8 cellular contexts compared by ENCODE assay signal in genomic region chr1:231039161-231040018, GRCh38. TPM values are rescaled to one million over a fixed set of nuclear protein-coding genes. Genes with fewer than 3 reads are reported as not detected.
A peak's percentile ranks its signal among the peaks of the same experiment; 100 is the strongest.
DNase-seq lines count a peak whose midpoint lies in the region; ATAC-seq, FAIRE-seq and TF ChIP-seq lines count a peak whose summit lies in the region.

No MANE protein-coding gene starts in this region.

- H3K9ac ChIP-seq in astrocyte (ENCODE audit: low read length) = peak overlapping the region; percentile 75

- H3K27ac Mint-ChIP-seq in astrocyte (ENCODE audit: unreplicated experiment) = no peak overlapping the region

- H3K4me1 ChIP-seq in astrocyte (ENCODE audit: insufficient read depth, low read length) (peaks cover 4% of the 10 kb centered on the region), small intestine (ENCODE audit: control insufficient read depth in 2 of 2, insufficient read depth in 1 of 2, low read depth in 1 of 2, low read length in 1 of 2) (peaks cover 0 to 2% of the 10 kb centered on the region in 2 donors)

- H3K27ac ChIP-seq in astrocyte (ENCODE audit: low read depth, low read length) (peak overlapping the region; percentile 20), small intestine (ENCODE audit: low read depth in 1 of 2, low read length in 1 of 2) (no peak overlapping the region)

- peak overlapping the region; percentile 82 for H3K4me2 ChIP-seq in astrocyte (ENCODE audit: low read length)

- H3K79me2 ChIP-seq in astrocyte (ENCODE audit: insufficient read depth, low read length) = peaks cover 3% of the 10 kb centered on the region

- no peaks in the 10 kb centered on the region for H3K9me3 ChIP-seq in astrocyte (ENCODE audit: insufficient read depth, low read depth, low read length)
- H3K9me3 ChIP-seq in small intestine (ENCODE audit: control insufficient read depth, low read depth) = no peaks in the 10 kb centered on the region

- peak overlapping the region; percentile 40 for H2AFZ ChIP-seq in astrocyte (ENCODE audit: low read depth, low read length)

- no peaks in the 10 kb centered on the region for H3K36me3 Mint-ChIP-seq in astrocyte (ENCODE audit: low read depth, unreplicated experiment)

- FAIRE-seq in astrocyte (lab: Jason Lieb, UNC) (no peak), small intestine (lab: Jason Lieb, UNC) (no peak)

- peaks cover 1% of the 10 kb centered on the region for H3K9me3 Mint-ChIP-seq in astrocyte (ENCODE audit: unreplicated experiment)

- ATAC-seq in GM19328 (IDR thresholded peaks at IDR 0.05; ENCODE audit: unreplicated experiment) (peak; percentile 32), HG03442 (IDR thresholded peaks at IDR 0.05; ENCODE audit: unreplicated experiment) (peak; percentile 31)

- peaks cover 8% of the 10 kb centered on the region for H3K4me1 Mint-ChIP-seq in astrocyte (ENCODE audit: low read depth, unreplicated experiment)

- TF ChIP-seq CTCF in astrocyte (IDR thresholded peaks at IDR 0.05; ENCODE audit: insufficient read depth, low read depth, low read length) = no peak

- H3K27me3 ChIP-seq in astrocyte (ENCODE audit: insufficient read depth, low read length) = no peaks in the 10 kb centered on the region
- no peaks in the 10 kb centered on the region for H3K27me3 ChIP-seq in small intestine (ENCODE audit: control insufficient read depth in 2 of 2, insufficient read depth in 2 of 2, low read length in 2 of 2)

- H3K4me3 ChIP-seq in astrocyte (ENCODE audit: insufficient read depth, low read depth, low read length) = peak overlapping the region; percentile 63
- H3K4me3 ChIP-seq in small intestine (ENCODE audit: low read depth in 1 of 2, low read length in 2 of 2) = peak overlapping the region; percentile 63 to 66

- peak; percentile 16 to 18 for DNase-seq in AML-193 (lab: John Stamatoyannopoulos, UW)
- DNase-seq in SW480 (ENCODE audit: low spot score) = peak; percentile 41
- DNase-seq in astrocyte (ENCODE audit: low read depth) = peak; percentile 20
- DNase-seq in iPS-NIHi11 (ENCODE audit: low spot score) = peak; percentile 58
- peak; percentile 18 for DNase-seq in small intestine
- DNase-seq in middle frontal gyrus (ENCODE audit: extremely low spot score, low spot score) = no peak

- 0% methylated on average over 66 to 91 of the region's 91 CpGs for WGBS in small intestine, 3 donors

- H3K27me3 Mint-ChIP-seq in astrocyte (ENCODE audit: low read depth, unreplicated experiment) = peaks cover 7% of the 10 kb centered on the region

- H3K4me3 Mint-ChIP-seq in astrocyte (ENCODE audit: unreplicated experiment) = peak overlapping the region; percentile 86

- H4K20me1 ChIP-seq in astrocyte (ENCODE audit: insufficient read depth, low read length) = peaks cover 23% of the 10 kb centered on the region

- H3K36me3 ChIP-seq in astrocyte (ENCODE audit: insufficient read depth, low read length) = no peaks in the 10 kb centered on the region
- H3K36me3 ChIP-seq in small intestine (ENCODE audit: control insufficient read depth in 2 of 2, insufficient read depth in 2 of 2, low read length in 2 of 2) = no peaks in the 10 kb centered on the region

RNA-seq across cellular contexts. Expression of gene FAM89A, which starts 0.7 kb away (rescaled TPM):
- total RNA-seq in astrocyte = 9.6 and 12.6 TPM in 2 replicates
- 1 to 10 TPM in 2 of 3 donors, under 1 TPM in 1; 0.89 to 7.5 (median 2.7) TPM for polyA plus RNA-seq in small intestine
